ENCODE assay signal across 1 cellular context in the genomic region with DNA sequence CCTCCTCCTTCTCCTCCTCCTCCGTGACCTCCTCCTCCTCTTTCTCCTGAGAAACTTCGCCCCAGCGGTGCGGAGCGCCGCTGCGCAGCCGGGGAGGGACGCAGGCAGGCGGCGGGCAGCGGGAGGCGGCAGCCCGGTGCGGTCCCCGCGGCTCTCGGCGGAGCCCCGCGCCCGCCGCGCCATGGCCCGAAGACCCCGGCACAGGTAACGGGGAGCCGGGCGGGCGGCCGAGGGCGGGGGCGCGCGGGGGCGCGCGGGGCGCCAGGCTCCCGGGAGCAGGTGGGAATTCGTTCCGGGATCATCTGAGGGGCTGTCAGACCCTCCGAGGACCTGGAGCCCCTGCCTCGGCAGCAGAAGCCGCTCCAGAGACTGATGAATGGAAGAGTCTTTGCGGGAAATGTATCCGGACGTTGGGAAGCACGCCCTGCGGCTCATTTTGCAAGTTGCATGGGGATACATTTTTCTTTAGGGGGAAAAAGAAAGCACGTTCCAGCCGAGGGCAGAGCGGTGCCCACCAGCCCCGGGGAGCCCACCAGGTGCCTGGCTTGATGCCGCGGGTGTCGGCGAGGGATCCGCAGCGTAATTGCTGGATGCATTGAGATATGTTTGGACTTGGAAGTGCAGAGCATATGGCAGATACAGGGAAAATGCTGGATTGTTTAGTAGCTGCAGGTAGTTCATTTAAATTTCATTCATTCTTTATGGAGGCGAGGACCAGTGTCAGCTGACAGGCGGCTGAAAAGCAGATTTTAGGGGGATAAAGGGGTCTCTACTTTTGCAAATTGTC.
TF ChIP-seq lines count a peak whose summit lies in the region.

No MANE protein-coding gene starts in this region.

TF ChIP-seq in HCT116, 20 proteins besides CTCF, POLR2A, EP300 and RAD21 (continued from another document):
- TF ChIP-seq ZFX (IDR thresholded peaks at IDR 0.05) (no peak), POLR2AphosphoS5 (IDR thresholded peaks at IDR 0.05; ENCODE audit: low read depth, low read length) (no peak)
TF ChIP-seq in HCT116: peak in this region for 1.
